In genomic region chr15:60905587-60905986, GRCh38 we compare ENCODE assay signal across 11 cellular contexts.
DNase-seq lines count a peak whose midpoint lies in the region; ATAC-seq and TF ChIP-seq lines count a peak whose summit lies in the region.
"Had no signal": no experiment of that assay in that cellular context is flagged by ENCODE, and none has a peak within 500 bp of the region (broad histone marks: within the 10 kb centered on the region; RNA-seq: fewer than 3 reads in every experiment).

No MANE protein-coding gene starts in this region.

- peaks cover 4% of the 10 kb centered on the region; the same call in 1 of the 2 replicates for H3K4me1 ChIP-seq in MM.1S (ENCODE audit: low read length)
- no peaks in the 10 kb centered on the region for H3K4me1 ChIP-seq in lung (ENCODE audit: control insufficient read depth in 2 of 2, insufficient read depth in 2 of 2, low read length in 2 of 2)
- no peaks in the 10 kb centered on the region for H3K4me1 ChIP-seq in suprapubic skin
- H3K4me1 ChIP-seq: A549 had no signal

- H3K36me3 Mint-ChIP-seq in activated T-cell treated with anti-CD3 and anti-CD28 coated beads, Interleukin-2, amount 50 U/mL, for 72 hours (ENCODE audit: insufficient read depth in 2 of 2): peaks cover 0 to 3% of the 10 kb centered on the region in 2 donors

- H3K9ac ChIP-seq in MM.1S (ENCODE audit: low read length): no peak overlapping the region
- H3K9ac ChIP-seq: parathyroid adenoma had no signal

- TF ChIP-seq POLR2A in suprapubic skin (IDR thresholded peaks at IDR 0.05): no peak

- H4K20me1 ChIP-seq in MM.1S (ENCODE audit: insufficient read depth, low read length): no peaks in the 10 kb centered on the region

- H3K9me3 Mint-ChIP-seq in activated T-cell treated with anti-CD3 and anti-CD28 coated beads, Interleukin-2, amount 50 U/mL, for 72 hours: no peaks in the 10 kb centered on the region

- DNase-seq in NCI-H2171 treated with DMSO at 0.1 percent for 48 hours (lab: John Stamatoyannopoulos, UW) (peak; percentile 7), NCI-H2171 (lab: John Stamatoyannopoulos, UW) (no peak), MM.1S (peak; percentile 29), lung (ENCODE audit: low spot score) (no peak), suprapubic skin (ENCODE audit: low spot score in 2 of 2) (no peak), dedifferentiated amniotic fluid mesenchymal stem cell (ENCODE audit: extremely low spot score) (no peak)
- peak; percentile 13 to 26 for DNase-seq in activated T-cell treated with anti-CD3 and anti-CD28 coated beads, Interleukin-2, amount 50 U/mL, for 72 hours
- DNase-seq: effector CD8-positive, alpha-beta T cell had no signal

- WGBS in lung, 2 donors: 55 to 73% methylated on average over 3 of the region's 3 CpGs
- 70% methylated on average over 3 of the region's 3 CpGs for WGBS in suprapubic skin

- TF ChIP-seq CTCF in MM.1S (IDR thresholded peaks at IDR 0.05; ENCODE audit: low read length): peak; percentile 35
- no peak for TF ChIP-seq CTCF in lung (IDR thresholded peaks at IDR 0.05; ENCODE audit: control extremely low read depth, extremely low read depth)
- TF ChIP-seq CTCF in suprapubic skin (IDR thresholded peaks at IDR 0.05): peak in 1 of 2 donors; percentile 7

- H3K27me3 ChIP-seq in MM.1S (replicated peaks; ENCODE audit: insufficient read depth, low read length): no peaks in the 10 kb centered on the region
- no peaks in the 10 kb centered on the region for H3K27me3 ChIP-seq in lung (ENCODE audit: control insufficient read depth, insufficient read depth)
- H3K27me3 ChIP-seq in suprapubic skin: no peaks in the 10 kb centered on the region

- H3K27ac Mint-ChIP-seq in activated T-cell treated with anti-CD3 and anti-CD28 coated beads, Interleukin-2, amount 50 U/mL, for 72 hours: no peak overlapping the region

- peaks cover 53% of the 10 kb centered on the region for H3K27me3 Mint-ChIP-seq in activated T-cell treated with anti-CD3 and anti-CD28 coated beads, Interleukin-2, amount 50 U/mL, for 72 hours (ENCODE audit: low read depth)

- H3K27ac ChIP-seq in MM.1S (ENCODE audit: low read length) (no peak overlapping the region), lung (ENCODE audit: low read depth in 1 of 2, low read length in 1 of 2) (no peak overlapping the region), suprapubic skin (no peak overlapping the region)
- H3K27ac ChIP-seq: A549, parathyroid adenoma had no signal

- no peaks in the 10 kb centered on the region for H3F3A ChIP-seq in MM.1S (ENCODE audit: insufficient read depth, low read length)

- H2AFZ ChIP-seq in MM.1S (ENCODE audit: low read length): no peak overlapping the region
- H2AFZ ChIP-seq: parathyroid adenoma had no signal

- H3K4me3 ChIP-seq in MM.1S (ENCODE audit: low read length): no peak overlapping the region
- no peak overlapping the region for H3K4me3 ChIP-seq in lung
- no peak overlapping the region for H3K4me3 ChIP-seq in suprapubic skin
- H3K4me3 ChIP-seq: A549 had no signal

- H3K36me3 ChIP-seq in MM.1S (replicated peaks; ENCODE audit: insufficient read depth, low read length): no peaks in the 10 kb centered on the region
- H3K36me3 ChIP-seq in lung (ENCODE audit: control insufficient read depth in 2 of 2, insufficient read depth in 2 of 2, low read length in 2 of 2): no peaks in the 10 kb centered on the region
- H3K36me3 ChIP-seq in suprapubic skin: no peaks in the 10 kb centered on the region

- no peak for TF ChIP-seq EP300 in suprapubic skin (IDR thresholded peaks at IDR 0.05)

- no peaks in the 10 kb centered on the region for H3K79me2 ChIP-seq in MM.1S (ENCODE audit: low read length)
- H3K79me2 ChIP-seq: parathyroid adenoma had no signal

- H3K9me2 ChIP-seq in MM.1S (replicated peaks; ENCODE audit: insufficient read depth, low read length): no peaks in the 10 kb centered on the region

- H3K4me2 ChIP-seq in MM.1S (ENCODE audit: low read depth, low read length): no peak overlapping the region
- H3K4me2 ChIP-seq: A549 had no signal

- H3K4me3 Mint-ChIP-seq in activated T-cell treated with anti-CD3 and anti-CD28 coated beads, Interleukin-2, amount 50 U/mL, for 72 hours: no peak overlapping the region

- peaks cover 67% of the 10 kb centered on the region for H3K4me1 Mint-ChIP-seq in activated T-cell treated with anti-CD3 and anti-CD28 coated beads, Interleukin-2, amount 50 U/mL, for 72 hours (ENCODE audit: low read depth)

- H3K9me3 ChIP-seq in MM.1S (replicated peaks; ENCODE audit: insufficient read depth, low read length) (no peaks in the 10 kb centered on the region), lung (ENCODE audit: control insufficient read depth in 2 of 2, insufficient read depth in 1 of 2, low read length in 1 of 2) (no peaks in the 10 kb centered on the region), suprapubic skin (no peaks in the 10 kb centered on the region)
- H3K9me3 ChIP-seq: A549 had no signal

- no peak for ATAC-seq in activated T-cell treated with anti-CD3 and anti-CD28 coated beads, Interleukin-2, amount 50 U/mL, for 72 hours (replicated peaks in 1 of 2)
- ATAC-seq in lung (ENCODE audit: insufficient read depth, low FRiP score) (peak; percentile 41), GM19452 (IDR thresholded peaks at IDR 0.05; ENCODE audit: unreplicated experiment) (no peak)
- ATAC-seq: A549 had no signal

Comparison
In these comparisons a context has a peak if more than half of its experiments do, and no peak if none do; other contexts are left out.
1. DNase-seq: peak in NCI-H2171 treated with DMSO at 0.1 percent for 48 hours (single experiment), MM.1S (single experiment) and activated T-cell treated with anti-CD3 and anti-CD28 coated beads, Interleukin-2, amount 50 U/mL, for 72 hours (2 of 2); none in NCI-H2171 (single experiment), lung (single experiment), suprapubic skin (0 of 2) and dedifferentiated amniotic fluid mesenchymal stem cell (single experiment).